Comparison of ENCODE assay signal across 15 cellular contexts in genomic region chr1:94342416-94342815, GRCh38.
DNase-seq lines count a peak whose midpoint lies in the region; ATAC-seq, FAIRE-seq and TF ChIP-seq lines count a peak whose summit lies in the region.
"Had no signal": no experiment of that assay in that cellular context is flagged by ENCODE, and none has a peak within 500 bp of the region (broad histone marks: within the 10 kb centered on the region; RNA-seq: fewer than 3 reads in every experiment).

No MANE protein-coding gene starts in this region.

- H3K79me2 ChIP-seq in PC-9 (ENCODE audit: low read depth) = no peaks in the 10 kb centered on the region

- POLR2A ChIA-PET in PC-9 (lab: Charles Lee; ENCODE audit: unreplicated experiment) = interaction anchor here (0.6 kb wide), 1 partner anchor 199 kb away, joined by 3 read pairs; the partner anchor contains the start of gene F3

- H3K36me3 ChIP-seq in PC-9 (ENCODE audit: low read depth) (no peaks in the 10 kb centered on the region), lower lobe of right lung (no peaks in the 10 kb centered on the region)
- H3K36me3 ChIP-seq: BE2C had no signal

- no peak for TF ChIP-seq POLR2A in H54 (IDR thresholded peaks at IDR 0.05; ENCODE audit: low read depth, low read length)

- peak overlapping the region; percentile 33 for H3K4me3 Mint-ChIP-seq in type B pancreatic cell
- H3K4me3 Mint-ChIP-seq in nephron progenitor cell = no peak overlapping the region
- H3K4me3 Mint-ChIP-seq: CD14-positive monocyte; CD8-positive, alpha-beta T cell had no signal

- FAIRE-seq in H54 (lab: Jason Lieb, UNC) = no peak
- FAIRE-seq: A204.1 had no signal

- H3K27ac ChIP-seq in PC-9 (no peak overlapping the region), lower lobe of right lung (no peak overlapping the region)

- intact Hi-C loops in PC-9 (cut with micrococcal nuclease; ENCODE audit: unreplicated experiment) (no loop called here), lower lobe of right lung (cut with DNase I) (no loop called here)

- H2AFZ ChIP-seq in PC-9 = no peak overlapping the region

- peaks cover 4% of the 10 kb centered on the region; the same call in 1 of the 2 replicates for H3K9me2 ChIP-seq in PC-9 (ENCODE audit: insufficient read depth)

- H3K4me3 ChIP-seq in PC-9 (no peak overlapping the region), lower lobe of right lung (no peak overlapping the region)

- ATAC-seq in left lobe of liver (peak; percentile 23), lower lobe of right lung (no peak)
- ATAC-seq: CD8-positive, alpha-beta T cell; HCT116 had no signal

- H3K27ac Mint-ChIP-seq in type B pancreatic cell = peak overlapping the region; percentile 29
- no peak overlapping the region for H3K27ac Mint-ChIP-seq in nephron progenitor cell
- H3K27ac Mint-ChIP-seq: CD14-positive monocyte; CD8-positive, alpha-beta T cell had no signal

- TF ChIP-seq CTCF in PC-9 (conservative IDR thresholded peaks at IDR 0.05) = no peak
- no peak for TF ChIP-seq CTCF in type B pancreatic cell (conservative IDR thresholded peaks at IDR 0.05)
- no peak for TF ChIP-seq CTCF in nephron progenitor cell (IDR thresholded peaks at IDR 0.05)
- TF ChIP-seq CTCF in lower lobe of right lung (IDR thresholded peaks at IDR 0.05) = no peak

- CTCF ChIA-PET in PC-9 (lab: Charles Lee) = interaction anchor here (0.9 kb wide), 1 partner anchor 121 kb away, joined by 3 read pairs; no protein-coding TSS in a partner anchor

- peak overlapping the region; percentile 21 for H3K4me2 ChIP-seq in PC-9

- H3K9me3 ChIP-seq in PC-9 (ENCODE audit: insufficient read depth, low read depth) (no peaks in the 10 kb centered on the region), lower lobe of right lung (no peaks in the 10 kb centered on the region)
- H3K9me3 ChIP-seq: BE2C had no signal

- H3K27me3 Mint-ChIP-seq in type B pancreatic cell (no peaks in the 10 kb centered on the region), nephron progenitor cell (ENCODE audit: low read depth, poor library complexity) (peaks cover 15% of the 10 kb centered on the region)

- H3F3A ChIP-seq in PC-9 (ENCODE audit: insufficient read depth, low read depth) = peaks cover 10% of the 10 kb centered on the region; the same call in 1 of the 2 replicates

- H3K27me3 ChIP-seq in PC-9 (ENCODE audit: insufficient read depth, low read depth) = no peaks in the 10 kb centered on the region
- no peaks in the 10 kb centered on the region for H3K27me3 ChIP-seq in lower lobe of right lung (ENCODE audit: low read depth)
- H3K27me3 ChIP-seq: BE2C had no signal

- H3K9me3 Mint-ChIP-seq in type B pancreatic cell = peaks cover 4% of the 10 kb centered on the region
- no peaks in the 10 kb centered on the region for H3K9me3 Mint-ChIP-seq in nephron progenitor cell
- H3K9me3 Mint-ChIP-seq: CD8-positive, alpha-beta T cell had no signal

- peaks cover 26% of the 10 kb centered on the region for H3K4me1 ChIP-seq in PC-9 (replicated peaks; ENCODE audit: insufficient read depth)
- no peaks in the 10 kb centered on the region for H3K4me1 ChIP-seq in lower lobe of right lung
- H3K4me1 ChIP-seq: BE2C had no signal

- H3K4me1 Mint-ChIP-seq in type B pancreatic cell (ENCODE audit: unreplicated experiment) = peaks cover 7% of the 10 kb centered on the region
- peaks cover 3% of the 10 kb centered on the region for H3K4me1 Mint-ChIP-seq in nephron progenitor cell

- H3K36me3 Mint-ChIP-seq in type B pancreatic cell (no peaks in the 10 kb centered on the region), nephron progenitor cell (ENCODE audit: low read depth) (no peaks in the 10 kb centered on the region)
- H3K36me3 Mint-ChIP-seq: CD14-positive monocyte; CD8-positive, alpha-beta T cell had no signal

- no peaks in the 10 kb centered on the region for H4K20me1 ChIP-seq in PC-9 (ENCODE audit: insufficient read depth)

- no TSS peak for BruUV-seq in PC-9 (replicated peaks; lab: Mats Ljungman, UMichigan)

- DNase-seq in ELF-1 (ENCODE audit: low read depth, low spot score) (peak; percentile 39), PC-9 (peak in 1 of 2 experiments; percentile 58), left lobe of liver (ENCODE audit: low spot score) (no peak), type B pancreatic cell (ENCODE audit: extremely low spot score, unreplicated experiment) (no peak), nephron progenitor cell (no peak), lower lobe of right lung (no peak), H54 (ENCODE audit: insufficient read length, low spot score) (no peak)
- DNase-seq: BE2C; CD8-positive, alpha-beta T cell; COR-L47; DND-41; GF-D8 had no signal
